Comparison of ENCODE assay signal across 1 cellular context in genomic region chr2:69829243-69830044, GRCh38.
TF ChIP-seq lines count a peak whose summit lies in the region.

GMCL1 (plus strand) TSS chr2:69829660; CDS start chr2:69829893, 233 bp downstream.

TF ChIP-seq in HepG2, 621 proteins besides CTCF, POLR2A, EP300 and RAD21 (continued from another document and continues in another):
- TF ChIP-seq GFI1 (CRISPR knock-in tag; IDR thresholded peaks at IDR 0.05; ENCODE audit: borderline replicate concordance): peak; percentile 92
- peak; percentile 12; the same call in 1 of the 2 replicates for TF ChIP-seq ZSCAN20 (CRISPR knock-in tag; IDR thresholded peaks at IDR 0.05; ENCODE audit: borderline replicate concordance)
- peak; percentile 95 for TF ChIP-seq ZNF749 (CRISPR knock-in tag; IDR thresholded peaks at IDR 0.05; ENCODE audit: borderline replicate concordance)
- 0 out of 2 replicates have a peak, but pooled peaks have one; percentile 59 for TF ChIP-seq NR1H2 (CRISPR knock-in tag; IDR thresholded peaks at IDR 0.05; ENCODE audit: borderline replicate concordance, low read depth)
- peak; percentile 81 for TF ChIP-seq SIN3A (IDR thresholded peaks at IDR 0.05; ENCODE audit: borderline replicate concordance, low read depth, low read length)
- no peak for TF ChIP-seq MLXIP (CRISPR knock-in tag; IDR thresholded peaks at IDR 0.05; ENCODE audit: borderline replicate concordance)
- no peak for TF ChIP-seq STAG1 (CRISPR knock-in tag; IDR thresholded peaks at IDR 0.05)
- TF ChIP-seq NR2F6 (IDR thresholded peaks at IDR 0.05): no peak
- peak; percentile 74 for TF ChIP-seq NR2F6 (CRISPR knock-in tag; IDR thresholded peaks at IDR 0.05)
- TF ChIP-seq MTF2 (CRISPR knock-in tag; IDR thresholded peaks at IDR 0.05; ENCODE audit: borderline replicate concordance): no peak; the same call in 1 of the 2 replicates
- TF ChIP-seq PPARG (CRISPR knock-in tag; conservative IDR thresholded peaks at IDR 0.05): peak; percentile 77; the same call in 1 of the 2 replicates
- TF ChIP-seq ARNT (IDR thresholded peaks at IDR 0.05): no peak
- TF ChIP-seq ZBTB44 (CRISPR knock-in tag; IDR thresholded peaks at IDR 0.05): peak; percentile 87; the same call in 1 of the 2 replicates
- TF ChIP-seq, protein P1, sequence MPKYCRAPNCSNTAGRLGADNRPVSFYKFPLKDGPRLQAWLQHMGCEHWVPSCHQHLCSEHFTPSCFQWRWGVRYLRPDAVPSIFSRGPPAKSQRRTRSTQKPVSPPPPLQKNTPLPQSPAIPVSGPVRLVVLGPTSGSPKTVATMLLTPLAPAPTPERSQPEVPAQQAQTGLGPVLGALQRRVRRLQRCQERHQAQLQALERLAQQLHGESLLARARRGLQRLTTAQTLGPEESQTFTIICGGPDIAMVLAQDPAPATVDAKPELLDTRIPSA (CRISPR knock-in tag; IDR thresholded peaks at IDR 0.05; ENCODE audit: borderline replicate concordance): peak; percentile 91
- TF ChIP-seq, protein P2, sequence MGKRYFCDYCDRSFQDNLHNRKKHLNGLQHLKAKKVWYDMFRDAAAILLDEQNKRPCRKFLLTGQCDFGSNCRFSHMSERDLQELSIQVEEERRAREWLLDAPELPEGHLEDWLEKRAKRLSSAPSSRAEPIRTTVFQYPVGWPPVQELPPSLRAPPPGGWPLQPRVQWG (CRISPR knock-in tag; IDR thresholded peaks at IDR 0.05; ENCODE audit: borderline replicate concordance, low read depth): no peak
- TF ChIP-seq ZKSCAN1 (IDR thresholded peaks at IDR 0.05; ENCODE audit: low read length): no peak
- 0 out of 2 replicates have a peak, but pooled peaks have one; percentile 23 for TF ChIP-seq ONECUT2 (CRISPR knock-in tag; IDR thresholded peaks at IDR 0.05)
- TF ChIP-seq FOXM1 (CRISPR knock-in tag; IDR thresholded peaks at IDR 0.05): 0 out of 2 replicates have a peak, but pooled peaks have one; percentile 60
- TF ChIP-seq SIX1 (CRISPR knock-in tag; IDR thresholded peaks at IDR 0.05; ENCODE audit: borderline replicate concordance): peak; percentile 32; the same call in 1 of the 2 replicates
- peak; percentile 97; the same call in 1 of the 2 replicates for TF ChIP-seq ZNF44 (CRISPR knock-in tag; IDR thresholded peaks at IDR 0.05)
- TF ChIP-seq ZNF292 (CRISPR knock-in tag; IDR thresholded peaks at IDR 0.05; ENCODE audit: borderline replicate concordance, low read depth): peak; percentile 93
- no peak for TF ChIP-seq THYN1 (CRISPR knock-in tag; IDR thresholded peaks at IDR 0.05; ENCODE audit: borderline replicate concordance, low read depth)
- TF ChIP-seq ZNF143 (CRISPR knock-in tag; IDR thresholded peaks at IDR 0.05): no peak
- TF ChIP-seq ZBTB42 (CRISPR knock-in tag; IDR thresholded peaks at IDR 0.05): peak; percentile 67; the same call in 1 of the 2 replicates
- TF ChIP-seq PCBP2 (optimal IDR thresholded peaks at IDR 0.05; ENCODE audit: low read depth, low read length, poor library complexity, severe bottlenecking): no peak
- no peak; the same call in none of the 2 replicates for TF ChIP-seq NCOA1 (CRISPR knock-in tag; IDR thresholded peaks at IDR 0.05)
- peak; percentile 83 for TF ChIP-seq FOXK2 (IDR thresholded peaks at IDR 0.05)
- no peak; the same call in 1 of the 2 replicates for TF ChIP-seq ZNF609 (CRISPR knock-in tag; IDR thresholded peaks at IDR 0.05; ENCODE audit: borderline replicate concordance)
- no peak; the same call in 1 of the 2 replicates for TF ChIP-seq THAP7 (CRISPR knock-in tag; IDR thresholded peaks at IDR 0.05)
- peak; percentile 58 for TF ChIP-seq HCFC1 (IDR thresholded peaks at IDR 0.05; ENCODE audit: low read depth, low read length)
- no peak for TF ChIP-seq ZNF570 (CRISPR knock-in tag; IDR thresholded peaks at IDR 0.05; ENCODE audit: borderline replicate concordance)
- TF ChIP-seq ZNF503 (CRISPR knock-in tag; IDR thresholded peaks at IDR 0.05): peak; percentile 25
- peak; percentile 59; the same call in 1 of the 2 replicates for TF ChIP-seq ZNF674 (CRISPR knock-in tag; IDR thresholded peaks at IDR 0.05; ENCODE audit: low read depth)
- peak; percentile 42 for TF ChIP-seq HNRNPK (IDR thresholded peaks at IDR 0.05; ENCODE audit: low read depth, low read length, poor library complexity, severe bottlenecking)
- peak; percentile 51 for TF ChIP-seq ZNF670 (CRISPR knock-in tag; IDR thresholded peaks at IDR 0.05; ENCODE audit: borderline replicate concordance)
- 0 out of 2 replicates have a peak, but pooled peaks have one; percentile 77 for TF ChIP-seq RARG (CRISPR knock-in tag; IDR thresholded peaks at IDR 0.05; ENCODE audit: low read depth)
- TF ChIP-seq YEATS2 (CRISPR knock-in tag; IDR thresholded peaks at IDR 0.05; ENCODE audit: borderline replicate concordance): peak; percentile 99
- TF ChIP-seq STAT5B (CRISPR knock-in tag; IDR thresholded peaks at IDR 0.05): peak; percentile 61; the same call in 1 of the 2 replicates
- TF ChIP-seq MAZ (IDR thresholded peaks at IDR 0.05; ENCODE audit: borderline replicate concordance, low read depth, low read length): peak; percentile 92
- peak; percentile 99 for TF ChIP-seq MAZ (CRISPR knock-in tag; IDR thresholded peaks at IDR 0.05; ENCODE audit: low read depth)
- no peak for TF ChIP-seq ISX (CRISPR knock-in tag; conservative IDR thresholded peaks at IDR 0.05)
- TF ChIP-seq ZNF790 (CRISPR knock-in tag; IDR thresholded peaks at IDR 0.05; ENCODE audit: borderline replicate concordance): peak; percentile 75; the same call in 1 of the 2 replicates
- TF ChIP-seq MED8 (CRISPR knock-in tag; IDR thresholded peaks at IDR 0.05; ENCODE audit: insufficient replicate concordance): peak; percentile 81
- no peak for TF ChIP-seq ZNF75D (CRISPR knock-in tag; IDR thresholded peaks at IDR 0.05; ENCODE audit: borderline replicate concordance)
- TF ChIP-seq LCORL (IDR thresholded peaks at IDR 0.05): no peak
- TF ChIP-seq LCORL (CRISPR knock-in tag; IDR thresholded peaks at IDR 0.05): peak; percentile 97
- no peak for TF ChIP-seq MED13 (CRISPR knock-in tag; IDR thresholded peaks at IDR 0.05)
- peak; percentile 95; the same call in 1 of the 2 replicates for TF ChIP-seq ZNF788 (CRISPR knock-in tag; IDR thresholded peaks at IDR 0.05; ENCODE audit: borderline replicate concordance)
- no peak for TF ChIP-seq ZNF530 (CRISPR knock-in tag; IDR thresholded peaks at IDR 0.05; ENCODE audit: low read depth)
- TF ChIP-seq MIER2 (CRISPR knock-in tag; IDR thresholded peaks at IDR 0.05): peak; percentile 82
- TF ChIP-seq RAD51 (IDR thresholded peaks at IDR 0.05; ENCODE audit: borderline replicate concordance): no peak
- TF ChIP-seq NONO (IDR thresholded peaks at IDR 0.05): no peak
- TF ChIP-seq NONO (CRISPR knock-in tag; conservative IDR thresholded peaks at IDR 0.05): peak; percentile 99
- TF ChIP-seq EEA1 (CRISPR knock-in tag; IDR thresholded peaks at IDR 0.05; ENCODE audit: borderline replicate concordance): peak; percentile 98
- TF ChIP-seq, protein P3, sequence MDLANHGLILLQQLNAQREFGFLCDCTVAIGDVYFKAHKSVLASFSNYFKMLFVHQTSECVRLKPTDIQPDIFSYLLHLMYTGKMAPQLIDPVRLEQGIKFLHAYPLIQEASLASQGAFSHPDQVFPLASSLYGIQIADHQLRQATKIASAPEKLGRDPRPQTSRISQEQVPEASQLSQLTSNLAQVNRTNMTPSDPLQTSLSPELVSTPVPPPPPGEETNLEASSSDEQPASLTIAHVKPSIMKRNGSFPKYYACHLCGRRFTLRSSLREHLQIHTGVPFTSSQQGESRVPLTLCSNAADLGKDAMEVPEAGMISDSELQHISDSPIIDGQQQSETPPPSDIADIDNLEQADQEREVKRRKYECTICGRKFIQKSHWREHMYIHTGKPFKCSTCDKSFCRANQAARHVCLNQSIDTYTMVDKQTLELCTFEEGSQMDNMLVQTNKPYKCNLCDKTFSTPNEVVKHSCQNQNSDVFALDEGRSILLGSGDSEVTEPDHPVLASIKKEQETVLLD (CRISPR knock-in tag; IDR thresholded peaks at IDR 0.05; ENCODE audit: low read depth): peak; percentile 93
- peak; percentile 34; the same call in 1 of the 2 replicates for TF ChIP-seq ZNF510 (CRISPR knock-in tag; IDR thresholded peaks at IDR 0.05; ENCODE audit: low read depth)
- no peak; the same call in none of the 2 replicates for TF ChIP-seq MYNN (CRISPR knock-in tag; IDR thresholded peaks at IDR 0.05; ENCODE audit: low read depth)
- TF ChIP-seq ZNF501 (CRISPR knock-in tag; IDR thresholded peaks at IDR 0.05): peak; percentile 99
- TF ChIP-seq ZNF30 (CRISPR knock-in tag; IDR thresholded peaks at IDR 0.05): peak; percentile 90; the same call in 1 of the 2 replicates
- TF ChIP-seq ZNF207 (IDR thresholded peaks at IDR 0.05; ENCODE audit: borderline replicate concordance): no peak
- peak; percentile 89 for TF ChIP-seq ZNF317 (CRISPR knock-in tag; IDR thresholded peaks at IDR 0.05)
